ENCODE assay signal across 1 cellular context in the genomic region with DNA sequence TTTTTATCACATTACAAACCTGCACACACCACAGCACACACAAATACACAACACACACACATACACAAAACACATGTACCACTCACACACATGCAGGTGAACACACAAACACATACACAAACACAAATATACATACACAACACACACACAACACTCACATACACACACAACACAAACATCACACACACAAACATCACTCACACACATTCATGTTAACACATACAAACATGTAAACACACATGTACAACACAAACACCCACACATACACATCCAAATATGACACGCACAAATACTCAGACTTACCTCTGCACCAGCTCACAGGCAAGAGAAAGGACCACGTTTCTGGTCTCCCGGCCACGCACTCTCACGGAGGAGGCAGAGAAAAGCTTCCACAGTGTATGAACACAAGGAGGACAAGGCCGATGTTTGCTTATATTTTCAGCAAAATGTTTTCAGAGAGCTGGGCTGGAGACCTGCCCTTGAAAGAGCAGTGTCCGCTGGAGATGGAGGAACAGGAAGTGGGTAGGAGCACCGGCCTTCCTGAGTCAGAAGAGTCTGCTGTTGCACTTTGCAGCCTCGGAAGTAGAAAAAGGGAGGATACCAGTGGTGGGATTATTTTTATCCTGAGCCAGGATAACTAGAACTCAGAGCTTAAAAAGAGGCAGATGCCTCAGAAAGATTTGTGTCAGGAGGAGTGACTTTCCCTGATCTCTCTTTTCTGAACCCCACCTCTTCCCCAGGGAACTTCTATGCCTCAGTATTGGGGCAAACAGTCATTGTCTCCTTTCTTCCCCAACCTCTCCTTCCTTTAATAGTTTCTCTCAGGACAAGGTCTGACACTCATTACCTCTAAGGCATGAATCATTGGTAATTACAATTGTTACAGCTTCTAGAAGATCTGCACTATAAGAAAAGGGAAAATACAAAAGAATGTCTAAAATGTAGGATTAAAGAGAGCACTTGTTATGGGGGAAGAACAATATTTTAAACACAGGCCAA.
TF ChIP-seq lines count a peak whose summit lies in the region.

TSS of gene GIMAP6 (minus strand) at position 520 of the 999 bp plus-strand sequence. CDS start 2,243 bp downstream, outside the sequence.

TF ChIP-seq in GM12878, 131 proteins besides CTCF, POLR2A, EP300 and RAD21 (continued from another document and continues in another):
- TF ChIP-seq, protein P1, sequence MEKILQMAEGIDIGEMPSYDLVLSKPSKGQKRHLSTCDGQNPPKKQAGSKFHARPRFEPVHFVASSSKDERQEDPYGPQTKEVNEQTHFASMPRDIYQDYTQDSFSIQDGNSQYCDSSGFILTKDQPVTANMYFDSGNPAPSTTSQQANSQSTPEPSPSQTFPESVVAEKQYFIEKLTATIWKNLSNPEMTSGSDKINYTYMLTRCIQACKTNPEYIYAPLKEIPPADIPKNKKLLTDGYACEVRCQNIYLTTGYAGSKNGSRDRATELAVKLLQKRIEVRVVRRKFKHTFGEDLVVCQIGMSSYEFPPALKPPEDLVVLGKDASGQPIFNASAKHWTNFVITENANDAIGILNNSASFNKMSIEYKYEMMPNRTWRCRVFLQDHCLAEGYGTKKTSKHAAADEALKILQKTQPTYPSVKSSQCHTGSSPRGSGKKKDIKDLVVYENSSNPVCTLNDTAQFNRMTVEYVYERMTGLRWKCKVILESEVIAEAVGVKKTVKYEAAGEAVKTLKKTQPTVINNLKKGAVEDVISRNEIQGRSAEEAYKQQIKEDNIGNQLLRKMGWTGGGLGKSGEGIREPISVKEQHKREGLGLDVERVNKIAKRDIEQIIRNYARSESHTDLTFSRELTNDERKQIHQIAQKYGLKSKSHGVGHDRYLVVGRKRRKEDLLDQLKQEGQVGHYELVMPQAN (conservative IDR thresholded peaks at IDR 0.05): peak; percentile 31; the same call in 1 of the 2 replicates
- TF ChIP-seq HDAC2 (IDR thresholded peaks at IDR 0.05) (no peak), CBX5 (IDR thresholded peaks at IDR 0.05; ENCODE audit: low read depth) (0 out of 2 replicates have a peak, but pooled peaks have one; percentile 46), E2F4 (IDR thresholded peaks at IDR 0.05; ENCODE audit: low read depth, low read length) (no peak), JUNB (IDR thresholded peaks at IDR 0.05) (no peak), POLR2AphosphoS5 (IDR thresholded peaks at IDR 0.05; ENCODE audit: low read length) (peak; percentile 68), SPI1 (IDR thresholded peaks at IDR 0.05; ENCODE audit: borderline replicate concordance, insufficient read depth, low read depth, low read length) (peak; percentile 84), HDAC6 (IDR thresholded peaks at IDR 0.05; ENCODE audit: unreplicated experiment) (peak; percentile 52), ATF2 (IDR thresholded peaks at IDR 0.05; ENCODE audit: low read length) (0 out of 2 replicates have a peak, but pooled peaks have one; percentile 10), SUPT20H (IDR thresholded peaks at IDR 0.05; ENCODE audit: borderline replicate concordance, control insufficient read depth, low read depth, low read length) (no peak), YY1 (IDR thresholded peaks at IDR 0.05; ENCODE audit: low read depth, low read length) (peak; percentile 65), EZH2 (IDR thresholded peaks at IDR 0.05; ENCODE audit: borderline replicate concordance, control insufficient read depth, low read depth, low read length) (no peak), RFX5 (IDR thresholded peaks at IDR 0.05; ENCODE audit: low read depth, low read length) (no peak), MEF2A (IDR thresholded peaks at IDR 0.05; ENCODE audit: insufficient read depth, low read depth, low read length) (no peak), PAX8 (IDR thresholded peaks at IDR 0.05) (no peak), ASH2L (IDR thresholded peaks at IDR 0.05; ENCODE audit: borderline replicate concordance, low read depth) (no peak), NR2C1 (IDR thresholded peaks at IDR 0.05) (no peak; the same call in 1 of the 2 replicates), MTA2 (IDR thresholded peaks at IDR 0.05; ENCODE audit: low read depth) (no peak; the same call in 1 of the 2 replicates), BMI1 (IDR thresholded peaks at IDR 0.05; ENCODE audit: borderline replicate concordance) (no peak), RAD51 (IDR thresholded peaks at IDR 0.05) (no peak), RUNX3 (IDR thresholded peaks at IDR 0.05; ENCODE audit: low read length) (peak; percentile 71), NRF1 (conservative IDR thresholded peaks at IDR 0.05; ENCODE audit: low read depth, low read length) (no peak), MTA3 (IDR thresholded peaks at IDR 0.05; ENCODE audit: borderline replicate concordance, low read length) (no peak), ZNF217 (IDR thresholded peaks at IDR 0.05) (no peak), KAT2A (conservative IDR thresholded peaks at IDR 0.05; ENCODE audit: control insufficient read depth, low read depth, low read length) (no peak), KLF5 (IDR thresholded peaks at IDR 0.05; ENCODE audit: partially characterized antibody) (no peak)
- TF ChIP-seq, protein P2, sequence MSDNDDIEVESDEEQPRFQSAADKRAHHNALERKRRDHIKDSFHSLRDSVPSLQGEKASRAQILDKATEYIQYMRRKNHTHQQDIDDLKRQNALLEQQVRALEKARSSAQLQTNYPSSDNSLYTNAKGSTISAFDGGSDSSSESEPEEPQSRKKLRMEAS (IDR thresholded peaks at IDR 0.05; ENCODE audit: low read depth, low read length): no peak
- TF ChIP-seq, protein P3, sequence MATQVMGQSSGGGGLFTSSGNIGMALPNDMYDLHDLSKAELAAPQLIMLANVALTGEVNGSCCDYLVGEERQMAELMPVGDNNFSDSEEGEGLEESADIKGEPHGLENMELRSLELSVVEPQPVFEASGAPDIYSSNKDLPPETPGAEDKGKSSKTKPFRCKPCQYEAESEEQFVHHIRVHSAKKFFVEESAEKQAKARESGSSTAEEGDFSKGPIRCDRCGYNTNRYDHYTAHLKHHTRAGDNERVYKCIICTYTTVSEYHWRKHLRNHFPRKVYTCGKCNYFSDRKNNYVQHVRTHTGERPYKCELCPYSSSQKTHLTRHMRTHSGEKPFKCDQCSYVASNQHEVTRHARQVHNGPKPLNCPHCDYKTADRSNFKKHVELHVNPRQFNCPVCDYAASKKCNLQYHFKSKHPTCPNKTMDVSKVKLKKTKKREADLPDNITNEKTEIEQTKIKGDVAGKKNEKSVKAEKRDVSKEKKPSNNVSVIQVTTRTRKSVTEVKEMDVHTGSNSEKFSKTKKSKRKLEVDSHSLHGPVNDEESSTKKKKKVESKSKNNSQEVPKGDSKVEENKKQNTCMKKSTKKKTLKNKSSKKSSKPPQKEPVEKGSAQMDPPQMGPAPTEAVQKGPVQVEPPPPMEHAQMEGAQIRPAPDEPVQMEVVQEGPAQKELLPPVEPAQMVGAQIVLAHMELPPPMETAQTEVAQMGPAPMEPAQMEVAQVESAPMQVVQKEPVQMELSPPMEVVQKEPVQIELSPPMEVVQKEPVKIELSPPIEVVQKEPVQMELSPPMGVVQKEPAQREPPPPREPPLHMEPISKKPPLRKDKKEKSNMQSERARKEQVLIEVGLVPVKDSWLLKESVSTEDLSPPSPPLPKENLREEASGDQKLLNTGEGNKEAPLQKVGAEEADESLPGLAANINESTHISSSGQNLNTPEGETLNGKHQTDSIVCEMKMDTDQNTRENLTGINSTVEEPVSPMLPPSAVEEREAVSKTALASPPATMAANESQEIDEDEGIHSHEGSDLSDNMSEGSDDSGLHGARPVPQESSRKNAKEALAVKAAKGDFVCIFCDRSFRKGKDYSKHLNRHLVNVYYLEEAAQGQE (IDR thresholded peaks at IDR 0.05; ENCODE audit: low read depth, low read length): no peak
- TF ChIP-seq, protein P4, sequence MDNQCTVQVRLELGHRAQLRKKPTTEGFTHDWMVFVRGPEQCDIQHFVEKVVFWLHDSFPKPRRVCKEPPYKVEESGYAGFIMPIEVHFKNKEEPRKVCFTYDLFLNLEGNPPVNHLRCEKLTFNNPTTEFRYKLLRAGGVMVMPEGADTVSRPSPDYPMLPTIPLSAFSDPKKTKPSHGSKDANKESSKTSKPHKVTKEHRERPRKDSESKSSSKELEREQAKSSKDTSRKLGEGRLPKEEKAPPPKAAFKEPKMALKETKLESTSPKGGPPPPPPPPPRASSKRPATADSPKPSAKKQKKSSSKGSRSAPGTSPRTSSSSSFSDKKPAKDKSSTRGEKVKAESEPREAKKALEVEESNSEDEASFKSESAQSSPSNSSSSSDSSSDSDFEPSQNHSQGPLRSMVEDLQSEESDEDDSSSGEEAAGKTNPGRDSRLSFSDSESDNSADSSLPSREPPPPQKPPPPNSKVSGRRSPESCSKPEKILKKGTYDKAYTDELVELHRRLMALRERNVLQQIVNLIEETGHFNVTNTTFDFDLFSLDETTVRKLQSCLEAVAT (IDR thresholded peaks at IDR 0.05): peak; percentile 75; the same call in 1 of the 2 replicates
- TF ChIP-seq, protein P5, sequence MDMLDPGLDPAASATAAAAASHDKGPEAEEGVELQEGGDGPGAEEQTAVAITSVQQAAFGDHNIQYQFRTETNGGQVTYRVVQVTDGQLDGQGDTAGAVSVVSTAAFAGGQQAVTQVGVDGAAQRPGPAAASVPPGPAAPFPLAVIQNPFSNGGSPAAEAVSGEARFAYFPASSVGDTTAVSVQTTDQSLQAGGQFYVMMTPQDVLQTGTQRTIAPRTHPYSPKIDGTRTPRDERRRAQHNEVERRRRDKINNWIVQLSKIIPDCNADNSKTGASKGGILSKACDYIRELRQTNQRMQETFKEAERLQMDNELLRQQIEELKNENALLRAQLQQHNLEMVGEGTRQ (IDR thresholded peaks at IDR 0.05; ENCODE audit: borderline replicate concordance, low read depth, low read length): no peak
- TF ChIP-seq, protein P6, sequence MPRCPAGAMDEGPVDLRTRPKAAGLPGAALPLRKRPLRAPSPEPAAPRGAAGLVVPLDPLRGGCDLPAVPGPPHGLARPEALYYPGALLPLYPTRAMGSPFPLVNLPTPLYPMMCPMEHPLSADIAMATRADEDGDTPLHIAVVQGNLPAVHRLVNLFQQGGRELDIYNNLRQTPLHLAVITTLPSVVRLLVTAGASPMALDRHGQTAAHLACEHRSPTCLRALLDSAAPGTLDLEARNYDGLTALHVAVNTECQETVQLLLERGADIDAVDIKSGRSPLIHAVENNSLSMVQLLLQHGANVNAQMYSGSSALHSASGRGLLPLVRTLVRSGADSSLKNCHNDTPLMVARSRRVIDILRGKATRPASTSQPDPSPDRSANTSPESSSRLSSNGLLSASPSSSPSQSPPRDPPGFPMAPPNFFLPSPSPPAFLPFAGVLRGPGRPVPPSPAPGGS (IDR thresholded peaks at IDR 0.05; ENCODE audit: borderline replicate concordance, insufficient read depth, low read depth, low read length, poor library complexity, severe bottlenecking): no peak
- TF ChIP-seq, protein P7, sequence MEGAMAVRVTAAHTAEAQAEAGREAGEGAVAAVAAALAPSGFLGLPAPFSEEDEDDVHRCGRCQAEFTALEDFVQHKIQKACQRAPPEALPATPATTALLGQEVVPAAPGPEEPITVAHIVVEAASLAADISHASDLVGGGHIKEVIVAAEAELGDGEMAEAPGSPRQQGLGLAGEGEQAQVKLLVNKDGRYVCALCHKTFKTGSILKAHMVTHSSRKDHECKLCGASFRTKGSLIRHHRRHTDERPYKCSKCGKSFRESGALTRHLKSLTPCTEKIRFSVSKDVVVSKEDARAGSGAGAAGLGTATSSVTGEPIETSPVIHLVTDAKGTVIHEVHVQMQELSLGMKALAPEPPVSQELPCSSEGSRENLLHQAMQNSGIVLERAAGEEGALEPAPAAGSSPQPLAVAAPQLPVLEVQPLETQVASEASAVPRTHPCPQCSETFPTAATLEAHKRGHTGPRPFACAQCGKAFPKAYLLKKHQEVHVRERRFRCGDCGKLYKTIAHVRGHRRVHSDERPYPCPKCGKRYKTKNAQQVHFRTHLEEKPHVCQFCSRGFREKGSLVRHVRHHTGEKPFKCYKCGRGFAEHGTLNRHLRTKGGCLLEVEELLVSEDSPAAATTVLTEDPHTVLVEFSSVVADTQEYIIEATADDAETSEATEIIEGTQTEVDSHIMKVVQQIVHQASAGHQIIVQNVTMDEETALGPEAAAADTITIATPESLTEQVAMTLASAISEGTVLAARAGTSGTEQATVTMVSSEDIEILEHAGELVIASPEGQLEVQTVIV (IDR thresholded peaks at IDR 0.05; ENCODE audit: borderline replicate concordance, partially characterized antibody): no peak
- TF ChIP-seq, protein P8, sequence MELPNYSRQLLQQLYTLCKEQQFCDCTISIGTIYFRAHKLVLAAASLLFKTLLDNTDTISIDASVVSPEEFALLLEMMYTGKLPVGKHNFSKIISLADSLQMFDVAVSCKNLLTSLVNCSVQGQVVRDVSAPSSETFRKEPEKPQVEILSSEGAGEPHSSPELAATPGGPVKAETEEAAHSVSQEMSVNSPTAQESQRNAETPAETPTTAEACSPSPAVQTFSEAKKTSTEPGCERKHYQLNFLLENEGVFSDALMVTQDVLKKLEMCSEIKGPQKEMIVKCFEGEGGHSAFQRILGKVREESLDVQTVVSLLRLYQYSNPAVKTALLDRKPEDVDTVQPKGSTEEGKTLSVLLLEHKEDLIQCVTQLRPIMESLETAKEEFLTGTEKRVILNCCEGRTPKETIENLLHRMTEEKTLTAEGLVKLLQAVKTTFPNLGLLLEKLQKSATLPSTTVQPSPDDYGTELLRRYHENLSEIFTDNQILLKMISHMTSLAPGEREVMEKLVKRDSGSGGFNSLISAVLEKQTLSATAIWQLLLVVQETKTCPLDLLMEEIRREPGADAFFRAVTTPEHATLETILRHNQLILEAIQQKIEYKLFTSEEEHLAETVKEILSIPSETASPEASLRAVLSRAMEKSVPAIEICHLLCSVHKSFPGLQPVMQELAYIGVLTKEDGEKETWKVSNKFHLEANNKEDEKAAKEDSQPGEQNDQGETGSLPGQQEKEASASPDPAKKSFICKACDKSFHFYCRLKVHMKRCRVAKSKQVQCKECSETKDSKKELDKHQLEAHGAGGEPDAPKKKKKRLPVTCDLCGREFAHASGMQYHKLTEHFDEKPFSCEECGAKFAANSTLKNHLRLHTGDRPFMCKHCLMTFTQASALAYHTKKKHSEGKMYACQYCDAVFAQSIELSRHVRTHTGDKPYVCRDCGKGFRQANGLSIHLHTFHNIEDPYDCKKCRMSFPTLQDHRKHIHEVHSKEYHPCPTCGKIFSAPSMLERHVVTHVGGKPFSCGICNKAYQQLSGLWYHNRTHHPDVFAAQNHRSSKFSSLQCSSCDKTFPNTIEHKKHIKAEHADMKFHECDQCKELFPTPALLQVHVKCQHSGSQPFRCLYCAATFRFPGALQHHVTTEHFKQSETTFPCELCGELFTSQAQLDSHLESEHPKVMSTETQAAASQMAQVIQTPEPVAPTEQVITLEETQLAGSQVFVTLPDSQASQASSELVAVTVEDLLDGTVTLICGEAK (IDR thresholded peaks at IDR 0.05; ENCODE audit: borderline replicate concordance): peak; percentile 35; the same call in 1 of the 2 replicates
